ENCODE assay signal across 13 cellular contexts in the genomic region with DNA sequence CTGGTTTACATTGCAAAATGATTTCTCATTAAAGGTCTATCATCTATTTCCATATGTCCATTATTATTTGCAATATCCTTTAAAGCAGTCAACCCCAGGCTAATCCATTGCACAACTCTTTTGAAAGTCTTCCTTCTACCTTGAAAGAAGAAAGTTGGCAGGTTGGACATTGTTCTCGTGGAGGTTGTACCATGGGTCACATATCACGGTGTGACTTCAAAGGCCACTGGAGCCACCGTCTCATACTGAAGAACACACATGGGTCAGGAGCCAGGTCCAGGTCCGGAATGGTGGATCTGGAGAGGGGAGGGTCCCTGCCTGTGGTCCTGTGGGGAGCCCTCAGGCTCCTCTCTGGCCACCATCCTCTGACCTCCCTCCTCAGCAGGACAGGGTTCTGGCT. TPM values are rescaled to one million over a fixed set of nuclear protein-coding genes. Genes with fewer than 3 reads are reported as not detected.
DNase-seq lines count a peak whose midpoint lies in the region; ATAC-seq, FAIRE-seq and TF ChIP-seq lines count a peak whose summit lies in the region.
"Not testable (repeated sequence)": the region's sequence is repeated elsewhere in the genome, so short reads cannot be mapped to it uniquely, and the experiment has no call there.
"Had no signal": no experiment of that assay in that cellular context is flagged by ENCODE, and none has a peak within 500 bp of the region (broad histone marks: within the 10 kb centered on the region; RNA-seq: fewer than 3 reads in every experiment).

No MANE protein-coding gene starts in this region.

- H3K9ac ChIP-seq in liver (ENCODE audit: low read depth in 1 of 2, low read length in 2 of 2) = not testable (repeated sequence)

- H3K36me3 ChIP-seq in liver (ENCODE audit: control insufficient read depth in 4 of 4, insufficient read depth in 3 of 4, low read depth in 1 of 4, low read length in 3 of 4); small intestine (ENCODE audit: control insufficient read depth in 2 of 2, insufficient read depth in 2 of 2, low read length in 2 of 2): not testable (repeated sequence)
- H3K36me3 ChIP-seq in psoas muscle (ENCODE audit: insufficient read depth in 1 of 2, low read depth in 1 of 2) = peaks cover 0 to 10% of the 10 kb centered on the region in 2 donors

- not testable (repeated sequence) for H3K4me3 ChIP-seq in liver (ENCODE audit: low read depth in 1 of 3, low read length in 3 of 3); psoas muscle; small intestine (ENCODE audit: low read depth in 1 of 2, low read length in 2 of 2)

- not testable (repeated sequence) for DNase-seq in psoas muscle
- DNase-seq in small intestine = peak; percentile 56

- H3K9me3 ChIP-seq in liver (ENCODE audit: control insufficient read depth in 4 of 4, low read length in 3 of 4); psoas muscle; small intestine (ENCODE audit: control insufficient read depth, low read depth): not testable (repeated sequence)

- H3K4me1 ChIP-seq in liver (ENCODE audit: control insufficient read depth in 4 of 4, insufficient read depth in 4 of 4, low read length in 3 of 4) (peaks cover 0 to 23% (median 13%) of the 10 kb centered on the region in 4 donors), psoas muscle (peaks cover 19% of the 10 kb centered on the region)
- not testable (repeated sequence) for H3K4me1 ChIP-seq in small intestine (ENCODE audit: control insufficient read depth in 2 of 2, insufficient read depth in 1 of 2, low read depth in 1 of 2, low read length in 1 of 2)

- 37% methylated on average over 4 of the region's 4 CpGs for WGBS in liver
- 46 to 51% methylated on average over 3 to 4 of the region's 4 CpGs; no CpG with 5 or more reads in 1 of the 3 donors for WGBS in psoas muscle, 3 donors
- 28 to 30% methylated on average over 4 of the region's 4 CpGs; no CpG with 5 or more reads in 1 of the 3 donors for WGBS in small intestine, 3 donors

- intact Hi-C loops in psoas muscle (cut with DNase I) = loop anchor here in 1 of 2 donors (5.0 kb wide), 1 partner anchor 44 kb away; no protein-coding TSS in a partner anchor

- TF ChIP-seq CTCF in liver (IDR thresholded peaks at IDR 0.05; ENCODE audit: low read depth, low read length, missing input control); psoas muscle (IDR thresholded peaks at IDR 0.05): not testable (repeated sequence)

- not testable (repeated sequence) for TF ChIP-seq RAD21 in liver (IDR thresholded peaks at IDR 0.05)

- not testable (repeated sequence) for FAIRE-seq in small intestine (lab: Jason Lieb, UNC)

- not testable (repeated sequence) for H3K27me3 ChIP-seq in liver (ENCODE audit: control insufficient read depth in 4 of 4, insufficient read depth in 4 of 4, low read length in 3 of 4); psoas muscle (ENCODE audit: insufficient read depth in 3 of 3, low read length in 2 of 3); small intestine (ENCODE audit: control insufficient read depth in 2 of 2, insufficient read depth in 2 of 2, low read length in 2 of 2)

- ATAC-seq in psoas muscle = not testable (repeated sequence)

- peak overlapping the region in 1 of 2 donors; percentile 20 for H3K27ac ChIP-seq in liver (ENCODE audit: low read depth in 1 of 2, low read length in 2 of 2)
- H3K27ac ChIP-seq in psoas muscle = peak overlapping the region; percentile 91
- peak overlapping the region in 1 of 2 donors; percentile 55 for H3K27ac ChIP-seq in small intestine (ENCODE audit: low read depth in 1 of 2, low read length in 1 of 2)

TF ChIP-seq in liver, 16 proteins besides CTCF, POLR2A, EP300 and RAD21:
- peak; percentile 50 to 59 for TF ChIP-seq HNF4A (conservative IDR thresholded peaks at IDR 0.05)

RNA-seq across cellular contexts. Expression of a gene that starts 1.7 kb away (rescaled TPM):
- 100 to 1,000 TPM in 1 of 2 donors, 10 to 100 TPM in 1; 14.7 to 273 TPM for total RNA-seq in liver
- polyA plus RNA-seq in liver = 100 to 1,000 TPM; 221 to 341 TPM
- 10 to 100 TPM in 2 of 4 donors, under 1 TPM in 1, not detected in 1; 0.42 to 89.4 (median 27.6) TPM for total RNA-seq in psoas muscle
- 10 to 100 TPM in 2 of 3 donors, under 1 TPM in 1; 0.21 to 41.2 (median 27.5) TPM for polyA plus RNA-seq in psoas muscle
- 100 to 1,000 TPM in 2 of 3 donors, 1 to 10 TPM in 1; 2.7 to 175 (median 101) TPM for polyA plus RNA-seq in small intestine
- total RNA-seq: A172; Caco-2; CD4-positive, alpha-beta memory T cell; CD8-positive, alpha-beta memory T cell had no signal
- polyA plus RNA-seq: A549; CD8-positive, alpha-beta memory T cell had no signal

RNA-seq across cellular contexts. Expression of a gene that starts 18.0 kb away (rescaled TPM):
- 10 to 100 TPM in 1 of 2 donors, 1 to 10 TPM in 1; 7.1 to 15.1 TPM for total RNA-seq in liver
- polyA plus RNA-seq in liver = 1 to 10 TPM; 7.4 to 8.4 TPM
- 100 to 1,000 TPM in 2 of 4 donors, 10 to 100 TPM in 2; 38.7 to 175 (median 105) TPM for total RNA-seq in psoas muscle
- 10 to 100 TPM; 35.5 to 86.8 (median 61.4) TPM for polyA plus RNA-seq in psoas muscle
- polyA plus RNA-seq in small intestine = 10 to 100 TPM; 29.4 to 66.2 (median 42.2) TPM

RNA-seq across cellular contexts. Expression of a gene that starts 26.2 kb away (rescaled TPM):
- total RNA-seq in liver (1 to 10 TPM in 1 of 2 donors, under 1 TPM in 1; 0.59 to 1.3 TPM), psoas muscle (1 to 10 TPM in 2 of 4 donors, under 1 TPM in 2; 0.61 to 5.0 (median 1.1) TPM)
- polyA plus RNA-seq in liver (1 to 10 TPM; 1.4 to 2.8 TPM), psoas muscle (1 to 10 TPM in 2 of 3 donors, under 1 TPM in 1; 0.53 to 1.4 (median 1.1) TPM), small intestine (1 to 10 TPM in 2 of 3 donors, not detected in 1; 1.1 to 3.0 TPM)
- total RNA-seq: B cell; Calu3; CD4-positive, alpha-beta memory T cell; CD4-positive, CD25-positive, alpha-beta regulatory T cell; CD8-positive, alpha-beta memory T cell; Daoy had no signal
- polyA plus RNA-seq: A549; CD14-positive monocyte; CD4-positive, alpha-beta memory T cell; CD4-positive, CD25-positive, alpha-beta regulatory T cell; CD8-positive, alpha-beta memory T cell had no signal

RNA-seq across cellular contexts. Expression of a gene that starts 30.0 kb away (rescaled TPM):
- total RNA-seq in liver (10 to 100 TPM; 12.2 to 42.8 TPM), psoas muscle (10 to 100 TPM; 35.0 to 56.2 (median 46.9) TPM)
- polyA plus RNA-seq in liver (10 to 100 TPM; 25.5 to 36.2 TPM), psoas muscle (10 to 100 TPM; 26.0 to 46.8 (median 42.9) TPM), small intestine (100 to 1,000 TPM; 194 to 316 (median 217) TPM)

RNA-seq across cellular contexts. Expression of a gene that starts 54.9 kb away (rescaled TPM):
- 10 to 100 TPM in 1 of 2 donors, 1 to 10 TPM in 1; 6.9 to 39.8 TPM for total RNA-seq in liver
- 10 to 100 TPM; 30.1 to 51.5 TPM for polyA plus RNA-seq in liver
- total RNA-seq in psoas muscle = 10 to 100 TPM; 10.1 to 49.4 (median 25.4) TPM
- 10 to 100 TPM; 39.8 to 79.8 (median 42.3) TPM for polyA plus RNA-seq in psoas muscle
- polyA plus RNA-seq in small intestine = 100 to 1,000 TPM in 1 of 3 donors, 10 to 100 TPM in 2; 71.6 to 169 (median 88.2) TPM
